Comparison of ENCODE assay signal across 8 cellular contexts in genomic region chr20:63116412-63117106, GRCh38.
DNase-seq lines count a peak whose midpoint lies in the region; ATAC-seq, FAIRE-seq and TF ChIP-seq lines count a peak whose summit lies in the region.
"Had no signal": no experiment of that assay in that cellular context is flagged by ENCODE, and none has a peak within 500 bp of the region (broad histone marks: within the 10 kb centered on the region; RNA-seq: fewer than 3 reads in every experiment).

No MANE protein-coding gene starts in this region.

- no peak overlapping the region for H4K5ac ChIP-seq in H1 (ENCODE audit: insufficient read length, low read depth, low read length)

- no peak overlapping the region for H2BK12ac ChIP-seq in H1 (ENCODE audit: low read depth, low read length)

- H3K4me3 ChIP-seq in NB4 (ENCODE audit: low read depth, low read length) (no peak overlapping the region), H1 (ENCODE audit: extremely low read depth in 1 of 4, insufficient read depth in 2 of 4, low read depth in 3 of 4, low read length in 4 of 4) (no peak overlapping the region)

- DNase-seq in GM10248 (ENCODE audit: extremely low spot score) = peak; percentile 52
- DNase-seq in NB4 (ENCODE audit: low read depth) = peak; percentile 52
- DNase-seq in H1 (ENCODE audit: low read depth in 1 of 2, low spot score in 2 of 2) = peak; percentile 19 to 87
- DNase-seq in myocyte (ENCODE audit: low read depth) = peak; percentile 38
- DNase-seq in left lobe of liver (ENCODE audit: low spot score) = no peak
- DNase-seq in GM12891 (ENCODE audit: insufficient read length, low spot score) = no peak
- DNase-seq: NCI-H146 had no signal

- no peak overlapping the region for H2BK120ac ChIP-seq in H1 (replicated peaks; ENCODE audit: low read depth, low read length)

- no peak overlapping the region for H2BK20ac ChIP-seq in H1 (ENCODE audit: low read length)

- no peak overlapping the region for H3K4me2 ChIP-seq in H1 (ENCODE audit: insufficient read depth in 1 of 2, low read depth in 2 of 2, low read length in 2 of 2)

- no peak overlapping the region; the same call in 1 of the 2 replicates for H4K8ac ChIP-seq in H1 (ENCODE audit: extremely low read depth, insufficient read depth, low read length)

- no peak overlapping the region for H2BK5ac ChIP-seq in H1 (ENCODE audit: low read depth, low read length)

- H2AK5ac ChIP-seq in H1 (ENCODE audit: low read depth, low read length) = no peak overlapping the region

- no peak overlapping the region for H3K56ac ChIP-seq in H1 (replicated peaks; ENCODE audit: insufficient read length, low read depth, low read length)

- no peak for TF ChIP-seq EP300 in H1 (IDR thresholded peaks at IDR 0.05; ENCODE audit: borderline replicate concordance in 1 of 2, low read depth in 2 of 2, low read length in 2 of 2)

- CTCF ChIA-PET in GM10248 (lab: Yijun Ruan, JAX) = interaction anchor here (0.7 kb wide), 1 partner anchor 66 kb away, joined by 3 read pairs; no protein-coding TSS in a partner anchor
- CTCF ChIA-PET in H1 (lab: Charles Lee; ENCODE audit: partially characterized antibody) = interaction anchor here (0.6 to 1.6 kb wide), 4 partner anchors 11 to 710 kb away, joined by 3 to 4 read pairs (median 4); no protein-coding TSS in a partner anchor

- H3K79me2 ChIP-seq in H1 (ENCODE audit: control insufficient read depth in 1 of 2, insufficient read depth in 2 of 2, low read length in 2 of 2) = no peaks in the 10 kb centered on the region

- peaks cover 0 to 7% (median 3%) of the 10 kb centered on the region in 4 experiments; a peak in 4 of 7 replicates for H3K27me3 ChIP-seq in H1 (replicated peaks in 1 of 4; ENCODE audit: control insufficient read depth in 3 of 4, extremely low read depth in 1 of 4, insufficient read depth in 3 of 4, low read length in 3 of 4)

- no peaks in the 10 kb centered on the region for H3K9me3 ChIP-seq in H1 (ENCODE audit: insufficient read depth in 2 of 2, low read depth in 1 of 2, low read length in 1 of 2)

- H3K79me1 ChIP-seq in H1 (ENCODE audit: low read depth, low read length) = no peaks in the 10 kb centered on the region

- FAIRE-seq in H1 (lab: Jason Lieb, UNC) (no peak), GM12891 (lab: Jason Lieb, UNC) (no peak)

- POLR2A ChIA-PET in GM10248 (lab: Yijun Ruan, JAX) = no interaction called here
- POLR2A ChIA-PET in H1 (lab: Charles Lee; ENCODE audit: partially characterized antibody) = no interaction called here

- TF ChIP-seq POLR2A in NB4 (IDR thresholded peaks at IDR 0.05; ENCODE audit: extremely low read depth, insufficient read length) = no peak
- no peak for TF ChIP-seq POLR2A in H1 (IDR thresholded peaks at IDR 0.05; ENCODE audit: control extremely low read depth in 1 of 2, low read depth in 2 of 2, low read length in 2 of 2)
- TF ChIP-seq POLR2A in GM12891 (IDR thresholded peaks at IDR 0.05; ENCODE audit: low read depth, low read length) = no peak

- peaks cover 0 to 10% of the 10 kb centered on the region in 2 experiments for H4K20me1 ChIP-seq in H1 (replicated peaks in 1 of 2; ENCODE audit: control insufficient read depth in 1 of 2, insufficient read depth in 2 of 2, low read length in 2 of 2)

- TF ChIP-seq RAD21 in H1 (IDR thresholded peaks at IDR 0.05 in 1 of 2, conservative IDR thresholded peaks at IDR 0.05 in 1 of 2; ENCODE audit: low read depth in 2 of 2, low read length in 2 of 2) = no peak

- whole genome bisulfite sequencing in H1 (ENCODE audit: extremely low coverage in 1 of 2, insufficient coverage in 1 of 2, insufficient read length in 1 of 2, insufficient replicate concordance in 2 of 2, low coverage in 1 of 2, low lambda C conversion rate in 2 of 2, missing lambda C conversion rate in 1 of 2), 2 experiments = 27% methylated on average over 30 of the region's 32 CpGs; no CpG with 5 or more reads in 1 of the 2 experiments

- H3K9ac ChIP-seq in H1 (replicated peaks in 1 of 4; ENCODE audit: extremely low read depth in 1 of 4, low read depth in 3 of 4, low read length in 3 of 4) = no peak overlapping the region

- no peak overlapping the region for H3K14ac ChIP-seq in H1 (ENCODE audit: insufficient read length)

- H3K36me3 ChIP-seq in H1 (ENCODE audit: control insufficient read depth in 2 of 4, insufficient read depth in 4 of 4, low read length in 3 of 4) = no peaks in the 10 kb centered on the region

- no peak for ATAC-seq in HG03025 (IDR thresholded peaks at IDR 0.05; ENCODE audit: low FRiP score, unreplicated experiment)
- no peak for ATAC-seq in left lobe of liver

- no peak overlapping the region for H2BK15ac ChIP-seq in H1 (ENCODE audit: low read length)

- H4K91ac ChIP-seq in H1 (replicated peaks; ENCODE audit: insufficient read length, low read length) = no peak overlapping the region

- H3K23me2 ChIP-seq in H1 (ENCODE audit: low read depth, low read length) = peaks cover 2% of the 10 kb centered on the region; the same call in 1 of the 2 replicates

- no peak overlapping the region for H3K27ac ChIP-seq in H1 (ENCODE audit: low read depth, low read length)

- no peak overlapping the region for H2AFZ ChIP-seq in H1 (ENCODE audit: low read length)

- no peak overlapping the region for H3K4ac ChIP-seq in H1 (replicated peaks; ENCODE audit: insufficient read length, low read depth, low read length)

- TF ChIP-seq CTCF in GM10248 (IDR thresholded peaks at IDR 0.05; ENCODE audit: control extremely low read depth, extremely low read depth, low read depth, missing control alignments) (no peak), NB4 (IDR thresholded peaks at IDR 0.05; ENCODE audit: low read depth, low read length) (no peak), H1 (IDR thresholded peaks at IDR 0.05; ENCODE audit: control extremely low read depth in 1 of 3, insufficient read depth in 1 of 3, low read depth in 1 of 3, low read length in 3 of 3) (no peak)

- H3K18ac ChIP-seq in H1 (ENCODE audit: extremely low read depth, low read length) = no peak overlapping the region

- no peak overlapping the region for H3K23ac ChIP-seq in H1 (ENCODE audit: insufficient read length)

- no peaks in the 10 kb centered on the region; a peak in 1 of 7 replicates for H3K4me1 ChIP-seq in H1 (replicated peaks in 1 of 4; ENCODE audit: control insufficient read depth in 3 of 4, insufficient read depth in 4 of 4, low read length in 3 of 4)

TF ChIP-seq in H1, 55 proteins besides CTCF, POLR2A, EP300 and RAD21 (continues in another document):
- TF ChIP-seq FOSL1 (IDR thresholded peaks at IDR 0.05; ENCODE audit: insufficient read depth, low read depth, low read length) = no peak
- TF ChIP-seq, protein P1, sequence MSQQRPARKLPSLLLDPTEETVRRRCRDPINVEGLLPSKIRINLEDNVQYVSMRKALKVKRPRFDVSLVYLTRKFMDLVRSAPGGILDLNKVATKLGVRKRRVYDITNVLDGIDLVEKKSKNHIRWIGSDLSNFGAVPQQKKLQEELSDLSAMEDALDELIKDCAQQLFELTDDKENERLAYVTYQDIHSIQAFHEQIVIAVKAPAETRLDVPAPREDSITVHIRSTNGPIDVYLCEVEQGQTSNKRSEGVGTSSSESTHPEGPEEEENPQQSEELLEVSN (IDR thresholded peaks at IDR 0.05) = no peak
- no peak for TF ChIP-seq BRCA1 (IDR thresholded peaks at IDR 0.05; ENCODE audit: low read depth, low read length)
- peak; percentile 82; the same call in 1 of the 2 replicates for TF ChIP-seq GABPA (IDR thresholded peaks at IDR 0.05; ENCODE audit: borderline replicate concordance, insufficient read depth, low read length)
- TF ChIP-seq SUZ12 (IDR thresholded peaks at IDR 0.05; ENCODE audit: low read length) = no peak
- TF ChIP-seq SIX5 (IDR thresholded peaks at IDR 0.05; ENCODE audit: low read depth, low read length) = no peak
- TF ChIP-seq TAF1 (IDR thresholded peaks at IDR 0.05; ENCODE audit: low read depth, low read length) = no peak
- TF ChIP-seq, protein P2, sequence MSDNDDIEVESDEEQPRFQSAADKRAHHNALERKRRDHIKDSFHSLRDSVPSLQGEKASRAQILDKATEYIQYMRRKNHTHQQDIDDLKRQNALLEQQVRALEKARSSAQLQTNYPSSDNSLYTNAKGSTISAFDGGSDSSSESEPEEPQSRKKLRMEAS (IDR thresholded peaks at IDR 0.05) = no peak
- no peak for TF ChIP-seq ASH2L (IDR thresholded peaks at IDR 0.05; ENCODE audit: low read length)
- TF ChIP-seq HDAC2 (IDR thresholded peaks at IDR 0.05; ENCODE audit: borderline replicate concordance in 1 of 2, low read depth in 2 of 2, low read length in 2 of 2) = no peak
- TF ChIP-seq MAFK (IDR thresholded peaks at IDR 0.05; ENCODE audit: low read depth, low read length) = no peak
- TF ChIP-seq KDM1A (IDR thresholded peaks at IDR 0.05; ENCODE audit: borderline replicate concordance, low read length) = no peak

TF ChIP-seq in GM12891, 5 proteins besides CTCF, POLR2A, EP300 and RAD21:
- no peak for TF ChIP-seq TAF1 (IDR thresholded peaks at IDR 0.05; ENCODE audit: low read depth, low read length)
- TF ChIP-seq POU2F2 (IDR thresholded peaks at IDR 0.05; ENCODE audit: low read depth, low read length) = no peak
- no peak for TF ChIP-seq POLR2AphosphoS5 (IDR thresholded peaks at IDR 0.05; ENCODE audit: low read depth, low read length)
- TF ChIP-seq SPI1 (IDR thresholded peaks at IDR 0.05; ENCODE audit: low read depth, low read length) = no peak

Comparison
In these comparisons a context has a peak if more than half of its experiments do, and no peak if none do; other contexts are left out.
1. DNase-seq: peak in GM10248 (single experiment), NB4 (single experiment), H1 (2 of 2) and myocyte (single experiment); none in left lobe of liver (single experiment) and GM12891 (single experiment).